ENCODE assay signal across 8 cellular contexts in the genomic region with DNA sequence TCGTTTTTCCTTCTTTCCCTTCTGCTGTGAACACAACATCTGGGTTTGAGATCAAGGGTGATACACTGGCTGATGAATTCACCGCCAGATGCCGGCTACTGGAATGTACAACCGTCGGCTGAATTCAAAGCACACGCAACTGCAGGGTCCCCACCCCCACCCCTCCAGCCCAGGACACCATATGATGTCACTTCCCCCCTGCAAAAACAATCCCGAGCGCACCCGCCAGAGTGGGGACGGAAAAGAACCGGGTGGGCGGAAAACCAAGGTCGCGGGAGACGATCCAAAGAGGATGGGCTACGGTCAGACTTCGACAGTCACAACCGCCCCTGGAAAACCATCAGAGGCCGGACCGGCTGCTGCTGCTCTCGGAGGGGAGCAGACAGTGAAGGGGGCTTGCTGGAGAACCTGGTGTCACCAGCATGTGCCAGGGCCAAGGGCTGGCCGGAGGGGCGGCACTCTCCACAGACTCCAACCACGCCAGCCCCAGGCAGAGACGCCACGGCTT. TPM values are rescaled to one million over a fixed set of nuclear protein-coding genes. Genes with fewer than 3 reads are reported as not detected.
DNase-seq lines count a peak whose midpoint lies in the region; ATAC-seq lines count a peak whose summit lies in the region.

No MANE protein-coding gene starts in this region.

- peaks cover 85% of the 10 kb centered on the region for H3K79me2 ChIP-seq in GM23248 (ENCODE audit: insufficient read depth)

- CTCF ChIA-PET in activated CD8-positive, alpha-beta T cell treated with anti-CD3 and anti-CD28 coated beads, Interleukin-2, amount 10 ng/mL, durations not matched to agents 7 days and 5 days (lab: Charles Lee) = interaction anchor here (1.0 kb wide), 1 partner anchor 36 kb away, joined by 3 read pairs; no protein-coding TSS in a partner anchor

- H3K4me3 ChIP-seq in GM23248 = peak overlapping the region; percentile 40
- peak overlapping the region; percentile 39 for H3K4me3 ChIP-seq in rectal smooth muscle tissue (ENCODE audit: low read length)

- peaks cover 36% of the 10 kb centered on the region for H3K4me1 Mint-ChIP-seq in activated CD8-positive, alpha-beta T cell treated with anti-CD3 and anti-CD28 coated beads, Interleukin-2, amount 10 ng/mL, durations not matched to agents 7 days and 5 days (ENCODE audit: low read depth)

- in situ Hi-C loops in GM23248 (cut with MboI) = no loop called here

- no peaks in the 10 kb centered on the region for H4K20me1 ChIP-seq in GM23248 (ENCODE audit: insufficient read depth)

- H3K9ac ChIP-seq in GM23248 (peak overlapping the region; percentile 68), rectal smooth muscle tissue (ENCODE audit: low read length) (peak overlapping the region; percentile 10)

- peak overlapping the region; percentile 79 for H3K4me2 ChIP-seq in GM23248 (ENCODE audit: unreplicated experiment)

- no peaks in the 10 kb centered on the region for H3K9me3 Mint-ChIP-seq in activated CD8-positive, alpha-beta T cell treated with anti-CD3 and anti-CD28 coated beads, Interleukin-2, amount 10 ng/mL, durations not matched to agents 7 days and 5 days (ENCODE audit: insufficient read depth)

- ATAC-seq in activated CD8-positive, alpha-beta T cell treated with anti-CD3 and anti-CD28 coated beads, Interleukin-2, amount 10 ng/mL, durations not matched to agents 7 days and 5 days = peak; percentile 30
- ATAC-seq in HG02981 (IDR thresholded peaks at IDR 0.05; ENCODE audit: unreplicated experiment) (no peak), esophagus mucosa (no peak)

- H3K36me3 ChIP-seq in GM23248 (ENCODE audit: low read depth) (no peaks in the 10 kb centered on the region), rectal smooth muscle tissue (ENCODE audit: control insufficient read depth, insufficient read depth, low read length) (no peaks in the 10 kb centered on the region)

- H3K4me3 Mint-ChIP-seq in activated CD8-positive, alpha-beta T cell treated with anti-CD3 and anti-CD28 coated beads, Interleukin-2, amount 10 ng/mL, durations not matched to agents 7 days and 5 days = peak overlapping the region; percentile 60

- 1 to 2% methylated on average over 25 to 26 of the region's 26 CpGs for WGBS in GM23248 (ENCODE audit: low coverage in 1 of 2, low lambda C conversion rate in 2 of 2, missing lambda C conversion rate in 2 of 2), 2 experiments

- H3K9me3 ChIP-seq in GM23248 (ENCODE audit: low read depth) = no peaks in the 10 kb centered on the region

- H3K36me3 Mint-ChIP-seq in activated CD8-positive, alpha-beta T cell treated with anti-CD3 and anti-CD28 coated beads, Interleukin-2, amount 10 ng/mL, durations not matched to agents 7 days and 5 days (ENCODE audit: low read depth) = no peaks in the 10 kb centered on the region

- no peak overlapping the region for H2AFZ ChIP-seq in GM23248

- POLR2A ChIA-PET in activated CD8-positive, alpha-beta T cell treated with anti-CD3 and anti-CD28 coated beads, Interleukin-2, amount 10 ng/mL, durations not matched to agents 7 days and 5 days (lab: Charles Lee) = interaction anchor here (0.6 kb wide), 1 partner anchor 465 kb away, joined by 3 read pairs; no protein-coding TSS in a partner anchor

- H3K9me2 ChIP-seq in GM23248 (ENCODE audit: insufficient read depth) = no peaks in the 10 kb centered on the region

- peak; percentile 94 for DNase-seq in GM23248
- peak; percentile 39 for DNase-seq in activated CD8-positive, alpha-beta T cell treated with anti-CD3 and anti-CD28 coated beads, Interleukin-2, amount 10 ng/mL, durations not matched to agents 7 days and 5 days
- peak; percentile 91 for DNase-seq in fibroblast of the conjunctiva (ENCODE audit: low read depth)
- DNase-seq in iPS-NIHi11 (ENCODE audit: low spot score) = no peak
- no peak for DNase-seq in ecto neural progenitor cell (ENCODE audit: low spot score)

- H3K27me3 ChIP-seq in GM23248 (replicated peaks; ENCODE audit: insufficient read depth) (no peaks in the 10 kb centered on the region), rectal smooth muscle tissue (ENCODE audit: control insufficient read depth, insufficient read depth, low read length) (no peaks in the 10 kb centered on the region)

- H3K27me3 Mint-ChIP-seq in activated CD8-positive, alpha-beta T cell treated with anti-CD3 and anti-CD28 coated beads, Interleukin-2, amount 10 ng/mL, durations not matched to agents 7 days and 5 days (ENCODE audit: low read depth) = peaks cover 4% of the 10 kb centered on the region

- H3K27ac Mint-ChIP-seq in activated CD8-positive, alpha-beta T cell treated with anti-CD3 and anti-CD28 coated beads, Interleukin-2, amount 10 ng/mL, durations not matched to agents 7 days and 5 days = peak overlapping the region; percentile 81

- H3F3A ChIP-seq in GM23248 (ENCODE audit: insufficient read depth) = peaks cover 66% of the 10 kb centered on the region

- H3K27ac ChIP-seq in GM23248 (peak overlapping the region; percentile 81), rectal smooth muscle tissue (ENCODE audit: low read depth, low read length) (peak overlapping the region; percentile 79)

- H3K4me1 ChIP-seq in GM23248 (ENCODE audit: insufficient read depth) (peaks cover 51% of the 10 kb centered on the region), rectal smooth muscle tissue (ENCODE audit: control insufficient read depth, insufficient read depth, low read length) (peaks cover 45% of the 10 kb centered on the region)

RNA-seq across cellular contexts. Expression of gene CEP295NL, which starts 23.3 kb away (rescaled TPM):
- total RNA-seq in GM23248 (2014; rRNA removed; shearing (Covaris generic)) = 0.11 and 1.0 TPM in 2 replicates
- 0.14 and 0.35 TPM in 2 replicates for polyA plus RNA-seq in GM23248 (2016; fragmentation: Nextera tagmentation; extraction: Ambion mirVana)
- under 1 TPM in 1 of 2 experiments, not detected in 1; 0.26 TPM for total RNA-seq in activated CD8-positive, alpha-beta T cell treated with anti-CD3 and anti-CD28 coated beads, Interleukin-2, amount 10 ng/mL, durations not matched to agents 7 days and 5 days
- 1.7 TPM for total RNA-seq in esophagus mucosa

RNA-seq across cellular contexts. Expression of gene USP36, which starts 39.1 kb away (rescaled TPM):
- 30.2 and 35.5 TPM in 2 replicates for total RNA-seq in GM23248 (2014; rRNA removed; shearing (Covaris generic))
- 19.9 and 22.3 TPM in 2 replicates for polyA plus RNA-seq in GM23248 (2016; fragmentation: Nextera tagmentation; extraction: Ambion mirVana)
- total RNA-seq in activated CD8-positive, alpha-beta T cell treated with anti-CD3 and anti-CD28 coated beads, Interleukin-2, amount 10 ng/mL, durations not matched to agents 7 days and 5 days = 10 to 100 TPM; 67.5 TPM
- total RNA-seq in esophagus mucosa = 26.4 TPM

RNA-seq across cellular contexts. Expression of gene TIMP2, which starts 45.5 kb away (rescaled TPM):
- total RNA-seq in GM23248 (2014; rRNA removed; shearing (Covaris generic)) = 587 and 620 TPM in 2 replicates
- polyA plus RNA-seq in GM23248 (2016; fragmentation: Nextera tagmentation; extraction: Ambion mirVana) = 102 and 103 TPM in 2 replicates
- 1 to 10 TPM; 3.6 to 3.8 TPM for total RNA-seq in activated CD8-positive, alpha-beta T cell treated with anti-CD3 and anti-CD28 coated beads, Interleukin-2, amount 10 ng/mL, durations not matched to agents 7 days and 5 days
- total RNA-seq in esophagus mucosa = 16.1 TPM

Comparison
In these comparisons a context has a peak if more than half of its experiments do, and no peak if none do; other contexts are left out.
1. DNase-seq: peak in GM23248 (single experiment), activated CD8-positive, alpha-beta T cell treated with anti-CD3 and anti-CD28 coated beads, Interleukin-2, amount 10 ng/mL, durations not matched to agents 7 days and 5 days (single experiment) and fibroblast of the conjunctiva (single experiment); none in iPS-NIHi11 (single experiment) and ecto neural progenitor cell (single experiment).
2. RNA of gene TIMP2, which starts 45.5 kb away (total RNA-seq): 587 to 620 TPM in GM23248; 16.1 TPM in esophagus mucosa (single experiment) and 3.6 to 3.8 TPM in activated CD8-positive, alpha-beta T cell treated with anti-CD3 and anti-CD28 coated beads, Interleukin-2, amount 10 ng/mL, durations not matched to agents 7 days and 5 days; every median in the first group is over 10 times any median in the second.